In genomic region chr5:1439388-1440097, GRCh38 we compare ENCODE assay signal across 22 cellular contexts. TPM values are rescaled to one million over a fixed set of nuclear protein-coding genes. Genes with fewer than 3 reads are reported as not detected.
DNase-seq lines count a peak whose midpoint lies in the region; ATAC-seq and TF ChIP-seq lines count a peak whose summit lies in the region.
"Had no signal": no experiment of that assay in that cellular context is flagged by ENCODE, and none has a peak within 500 bp of the region (broad histone marks: within the 10 kb centered on the region; RNA-seq: fewer than 3 reads in every experiment).

No MANE protein-coding gene starts in this region.

- 62 to 81% (median 72%) methylated on average over 13 to 15 of the region's 15 CpGs for WGBS in stomach, 5 donors

- no peak for TF ChIP-seq CTCF in chondrocyte (IDR thresholded peaks at IDR 0.05)
- no peak for TF ChIP-seq CTCF in stomach (IDR thresholded peaks at IDR 0.05)

- H3K27me3 Mint-ChIP-seq in activated T-cell treated with anti-CD3 and anti-CD28 coated beads, Interleukin-2, amount 50 U/mL, for 24 hours = peaks cover 52% of the 10 kb centered on the region
- H3K27me3 Mint-ChIP-seq in activated T-cell treated with anti-CD3 and anti-CD28 coated beads, Interleukin-2, amount 50 U/mL, for 4 hours (ENCODE audit: low read depth) = peaks cover 43% of the 10 kb centered on the region
- peaks cover 52% of the 10 kb centered on the region for H3K27me3 Mint-ChIP-seq in chondrocyte (ENCODE audit: low read depth)

- no peak for ATAC-seq in activated T-cell treated with anti-CD3 and anti-CD28 coated beads, Interleukin-2, amount 50 U/mL, for 4 hours
- ATAC-seq: A549, Panc1 had no signal

- peak; percentile 9 for DNase-seq in activated T-cell treated with anti-CD3 and anti-CD28 coated beads, Interleukin-2, amount 50 U/mL, for 24 hours
- DNase-seq in activated T-cell treated with anti-CD3 and anti-CD28 coated beads, Interleukin-2, amount 50 U/mL, for 4 hours = no peak
- DNase-seq in chondrocyte (ENCODE audit: low spot score) = peak; percentile 56
- DNase-seq in myocyte (ENCODE audit: low read depth) = peak; percentile 69
- DNase-seq in SHP77 treated with DMSO at 0.1 percent for 48 hours (lab: John Stamatoyannopoulos, UW) = no peak
- no peak for DNase-seq in activated naive CD4-positive, alpha-beta T cell treated with Interleukin-2 at 50 U/mL for 16 hours
- no peak for DNase-seq in stomach
- DNase-seq: EL, GF-D8, IMR-90, MV-4-11, NCI-H1105 treated with DMSO at 0.1 percent for 48 hours, NCI-H2029 treated with DMSO at 0.1 percent for 48 hours, NCI-H2171, NCI-H345, NCI-H82 had no signal

- H3K27ac ChIP-seq in stomach = no peak overlapping the region
- H3K27ac ChIP-seq: A549, KMS-11 had no signal

- no peaks in the 10 kb centered on the region for H3K36me3 ChIP-seq in stomach

- TF ChIP-seq POLR2A in stomach (IDR thresholded peaks at IDR 0.05) = no peak

- no peak overlapping the region for H3K4me3 Mint-ChIP-seq in activated T-cell treated with anti-CD3 and anti-CD28 coated beads, Interleukin-2, amount 50 U/mL, for 24 hours
- H3K4me3 Mint-ChIP-seq in activated T-cell treated with anti-CD3 and anti-CD28 coated beads, Interleukin-2, amount 50 U/mL, for 4 hours = no peak overlapping the region
- H3K4me3 Mint-ChIP-seq in chondrocyte (ENCODE audit: unreplicated experiment) = no peak overlapping the region
- H3K4me3 Mint-ChIP-seq: B cell, CD14-positive monocyte had no signal

- H3K9me3 ChIP-seq in stomach = no peaks in the 10 kb centered on the region
- H3K9me3 ChIP-seq: A549 had no signal

- H3K9me3 Mint-ChIP-seq in activated T-cell treated with anti-CD3 and anti-CD28 coated beads, Interleukin-2, amount 50 U/mL, for 24 hours = peaks cover 6% of the 10 kb centered on the region
- peaks cover 12% of the 10 kb centered on the region for H3K9me3 Mint-ChIP-seq in activated T-cell treated with anti-CD3 and anti-CD28 coated beads, Interleukin-2, amount 50 U/mL, for 4 hours
- peaks cover 9% of the 10 kb centered on the region for H3K9me3 Mint-ChIP-seq in chondrocyte (ENCODE audit: low read depth)

- H3K36me3 Mint-ChIP-seq in activated T-cell treated with anti-CD3 and anti-CD28 coated beads, Interleukin-2, amount 50 U/mL, for 24 hours (ENCODE audit: low read depth) = no peaks in the 10 kb centered on the region
- H3K36me3 Mint-ChIP-seq in activated T-cell treated with anti-CD3 and anti-CD28 coated beads, Interleukin-2, amount 50 U/mL, for 4 hours (ENCODE audit: insufficient read depth) = no peaks in the 10 kb centered on the region
- H3K36me3 Mint-ChIP-seq in chondrocyte (ENCODE audit: low read depth) = peaks cover 4% of the 10 kb centered on the region
- H3K36me3 Mint-ChIP-seq: CD14-positive monocyte had no signal

- H3K4me3 ChIP-seq in stomach = no peak overlapping the region
- H3K4me3 ChIP-seq: A549 had no signal

- peaks cover under 1 to 75% (median 34%) of the 10 kb centered on the region in 3 donors for H3K27me3 ChIP-seq in stomach

- H3K27ac Mint-ChIP-seq in activated T-cell treated with anti-CD3 and anti-CD28 coated beads, Interleukin-2, amount 50 U/mL, for 24 hours = no peak overlapping the region
- no peak overlapping the region for H3K27ac Mint-ChIP-seq in chondrocyte (ENCODE audit: unreplicated experiment)
- H3K27ac Mint-ChIP-seq: B cell, CD14-positive monocyte had no signal

- peaks cover 7% of the 10 kb centered on the region for H3K4me1 Mint-ChIP-seq in activated T-cell treated with anti-CD3 and anti-CD28 coated beads, Interleukin-2, amount 50 U/mL, for 24 hours (ENCODE audit: low read depth)
- peaks cover 6% of the 10 kb centered on the region for H3K4me1 Mint-ChIP-seq in activated T-cell treated with anti-CD3 and anti-CD28 coated beads, Interleukin-2, amount 50 U/mL, for 4 hours (ENCODE audit: low read depth)
- H3K4me1 Mint-ChIP-seq in chondrocyte (ENCODE audit: low read depth) = peaks cover 4% of the 10 kb centered on the region
- H3K4me1 Mint-ChIP-seq: CD14-positive monocyte had no signal

- H3K4me1 ChIP-seq in stomach = peaks cover 2 to 8% (median 4%) of the 10 kb centered on the region in 4 donors

- TF ChIP-seq EP300 in stomach (IDR thresholded peaks at IDR 0.05) = no peak

- intact Hi-C loops in stomach (cut with DNase I; ENCODE audit: low total_unique reads) = no loop called here

RNA-seq across cellular contexts. Expression of gene SLC6A3, which starts 5.7 kb away (rescaled TPM):
- total RNA-seq in activated T-cell treated with anti-CD3 and anti-CD28 coated beads, Interleukin-2, amount 50 U/mL, for 4 hours = not detected
- total RNA-seq in chondrocyte (not detected in 3 replicates), myocyte (0.16 TPM in 1 of 2 replicates, not detected in the other), stomach (not detected)
- not detected for polyA plus RNA-seq in myocyte (2012)
- under 1 TPM in 1 of 3 donors, not detected in 2; 0.05 TPM for polyA plus RNA-seq in stomach
- total RNA-seq: IMR-90, M059J had no signal
- polyA plus RNA-seq: CD14-positive monocyte, IMR-90 had no signal

Comparison
In these comparisons a context has a peak if more than half of its experiments do, and no peak if none do; other contexts are left out.
1. DNase-seq: peak in activated T-cell treated with anti-CD3 and anti-CD28 coated beads, Interleukin-2, amount 50 U/mL, for 24 hours (single experiment), chondrocyte (single experiment) and myocyte (single experiment); none in activated T-cell treated with anti-CD3 and anti-CD28 coated beads, Interleukin-2, amount 50 U/mL, for 4 hours (single experiment), SHP77 treated with DMSO at 0.1 percent for 48 hours (single experiment), activated naive CD4-positive, alpha-beta T cell treated with Interleukin-2 at 50 U/mL for 16 hours (single experiment) and stomach (single experiment).